Comparison of ENCODE assay signal across 29 cellular contexts in genomic region chr1:156840880-156841279, GRCh38. TPM values are rescaled to one million over a fixed set of nuclear protein-coding genes. Genes with fewer than 3 reads are reported as not detected.
"Had no signal": no experiment of that assay in that cellular context is flagged by ENCODE, and none has a peak within 500 bp of the region (broad histone marks: within the 10 kb centered on the region; RNA-seq: fewer than 3 reads in every experiment).

No MANE protein-coding gene starts in this region.

- FAIRE-seq: endometrium had no signal

- H3K9ac ChIP-seq: parathyroid adenoma had no signal

- ATAC-seq: effector memory CD8-positive, alpha-beta T cell; left ventricle myocardium superior; lower lobe of right lung; natural killer cell; sciatic nerve; stimulated activated effector memory CD8-positive, alpha-beta T cell treated with anti-CD3 and anti-CD28 coated beads, Interleukin-12 subunit alpha, Interleukin-12 subunit beta, amount 100 ng/mL, for 72 hours had no signal

- H3K36me3 ChIP-seq: esophagus squamous epithelium, lower lobe of right lung, prostate gland, right atrium auricular region, stomach, thyroid gland, vagina had no signal

- H2AFZ ChIP-seq: parathyroid adenoma had no signal

- H3K4me1 ChIP-seq: parathyroid adenoma, prostate gland had no signal

- H3K9me3 ChIP-seq: esophagus squamous epithelium, lower lobe of right lung, prostate gland, right atrium auricular region, stomach, thyroid gland, vagina had no signal

- DNase-seq: cortex of kidney; effector memory CD8-positive, alpha-beta T cell; erythroblast; esophagus squamous epithelium; foreskin melanocyte; hypothalamus; immature natural killer cell; islet precursor cell; left ventricle myocardium superior; lower lobe of right lung; natural killer cell; stimulated activated CD4-positive, alpha-beta T cell treated with anti-CD3 and anti-CD28 coated beads, Interleukin-2, amount 100 ng/mL, for 24 hours; stimulated activated CD4-positive, alpha-beta T cell treated with anti-CD3 and anti-CD28 coated beads, Interleukin-4, amount 100 ng/mL, for 24 hours; stimulated activated naive CD4-positive, alpha-beta T cell treated with Interleukin-2 at 50 U/mL for 16 hours; stomach; thyroid gland; trophoblast cell had no signal

- H3K79me2 ChIP-seq: parathyroid adenoma had no signal

- H3K27me3 ChIP-seq: vagina had no signal

- H3K4me2 ChIP-seq: smooth muscle cell had no signal

- H3K4me3 ChIP-seq: esophagus squamous epithelium, lower lobe of right lung, prostate gland, right atrium auricular region, smooth muscle cell, stomach, thyroid gland, vagina had no signal

- H3K27ac ChIP-seq: esophagus squamous epithelium, lower lobe of right lung, parathyroid adenoma, prostate gland, right atrium auricular region, stomach, thyroid gland, vagina had no signal

RNA-seq across cellular contexts. Expression of gene INSRR, which starts 18.0 kb away (rescaled TPM):
- total RNA-seq: dermis microvascular lymphatic vessel endothelial cell, esophagus squamous epithelium, lower lobe of right lung, right atrium auricular region, subcutaneous adipose tissue, thyroid gland, vagina had no signal
- polyA plus RNA-seq: immature natural killer cell had no signal

RNA-seq across cellular contexts. Expression of gene NTRK1, which starts 19.8 kb away (rescaled TPM):
- total RNA-seq: dermis microvascular lymphatic vessel endothelial cell had no signal

RNA-seq across cellular contexts. Expression of gene SH2D2A, which starts 24.2 kb away (rescaled TPM):
- total RNA-seq: myocyte had no signal
- polyA plus RNA-seq: neural cell had no signal

RNA-seq across cellular contexts. Expression of gene PEAR1, which starts 52.6 kb away (rescaled TPM):
- polyA plus RNA-seq: neural cell had no signal
